24 cellular contexts compared by ENCODE assay signal in the genomic region with DNA sequence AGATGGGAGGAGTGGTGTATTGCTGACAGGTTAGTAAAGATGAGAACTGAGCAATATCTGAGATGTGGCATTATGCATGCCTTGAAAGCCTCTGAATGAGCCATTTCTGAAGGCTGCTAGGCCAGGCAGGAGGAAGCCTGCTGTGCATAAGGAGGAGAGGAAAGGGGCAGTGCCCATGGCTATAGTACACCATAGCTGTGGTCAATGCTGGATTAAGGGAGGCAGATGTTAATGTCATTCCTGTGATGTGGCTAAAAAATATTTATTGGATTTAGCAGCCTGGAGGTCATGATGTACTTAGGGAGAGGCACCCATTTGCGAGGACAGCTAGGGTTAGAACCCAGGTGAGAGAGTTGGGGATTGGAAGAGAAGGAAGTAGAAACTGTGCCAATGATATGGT.
"Had no signal": no experiment of that assay in that cellular context is flagged by ENCODE, and none has a peak within 500 bp of the region (broad histone marks: within the 10 kb centered on the region; RNA-seq: fewer than 3 reads in every experiment).

No MANE protein-coding gene starts in this region.

- H3K9me3 ChIP-seq: Peyer's patch had no signal

- DNase-seq: activated CD4-positive, alpha-beta T cell treated with anti-CD3 and anti-CD28 coated beads for 48 hours; activated CD4-positive, alpha-beta T cell treated with anti-CD3 and anti-CD28 coated beads, Interleukin-2, amount 50 U/mL, for 48 hours; activated CD8-positive, alpha-beta memory T cell treated with anti-CD3 and anti-CD28 coated beads, Interleukin-2, amount 10 ng/mL, durations not matched to agents 7 days and 5 days; activated effector memory CD4-positive, alpha-beta T cell treated with Interleukin-2 at 50 U/mL for 16 hours; activated naive CD4-positive, alpha-beta T cell treated with anti-CD3 and anti-CD28 coated beads for 36 hours; activated T-cell treated with anti-CD3 and anti-CD28 coated beads, Interleukin-2, amount 50 U/mL, for 24 hours; brain microvascular endothelial cell; cerebellar nuclear complex; Kasumi-1; KBM-7; MV-4-11; NCI-H1092 treated with DMSO at 0.1 percent for 48 hours; NCI-H1417 treated with DMSO at 0.1 percent for 48 hours; NCI-H1694; NCI-H2029; NCI-H2107; NCI-H2171 treated with DMSO at 0.1 percent for 48 hours; NCI-H226; NCI-H510A; NCI-H526 treated with DMSO at 0.1 percent for 48 hours; NK-92 treated with Interleukin-12 subunit alpha and Interleukin-12 subunit beta, amount 100 ng/mL, for 24 hours; OCI-M1; Peyer's patch; SHP77 treated with DMSO at 0.1 percent for 48 hours had no signal

- H3K4me3 ChIP-seq: Peyer's patch had no signal

- H3K27me3 ChIP-seq: brain microvascular endothelial cell, Peyer's patch had no signal

- H3K27ac ChIP-seq: brain microvascular endothelial cell, Peyer's patch had no signal

- H3K36me3 ChIP-seq: brain microvascular endothelial cell, Peyer's patch had no signal

- H3K4me1 ChIP-seq: Peyer's patch had no signal
